In genomic region chr12:31662176-31662849, GRCh38 we compare ENCODE assay signal across 1 cellular context.
TF ChIP-seq lines count a peak whose summit lies in the region.

No MANE protein-coding gene starts in this region.

TF ChIP-seq in GM12878, 131 proteins besides CTCF, POLR2A, EP300 and RAD21 (continued from another document):
- no peak for TF ChIP-seq E2F4 (IDR thresholded peaks at IDR 0.05; ENCODE audit: low read depth, low read length)
- no peak for TF ChIP-seq ZBED1 (IDR thresholded peaks at IDR 0.05; ENCODE audit: borderline replicate concordance)
